12 cellular contexts compared by ENCODE assay signal in genomic region chr2:47373747-47374146, GRCh38. TPM values are rescaled to one million over a fixed set of nuclear protein-coding genes. Genes with fewer than 3 reads are reported as not detected.
A peak's percentile ranks its signal among the peaks of the same experiment; 100 is the strongest.
DNase-seq lines count a peak whose midpoint lies in the region; ATAC-seq, FAIRE-seq and TF ChIP-seq lines count a peak whose summit lies in the region.
"Had no signal": no experiment of that assay in that cellular context is flagged by ENCODE, and none has a peak within 500 bp of the region (broad histone marks: within the 10 kb centered on the region; RNA-seq: fewer than 3 reads in every experiment).

No MANE protein-coding gene starts in this region.

- H3K9me3 ChIP-seq in right atrium auricular region (no peaks in the 10 kb centered on the region), SK-N-SH (no peaks in the 10 kb centered on the region), kidney (ENCODE audit: control insufficient read depth in 1 of 2, low read length in 2 of 2) (no peaks in the 10 kb centered on the region), smooth muscle cell (replicated peaks; ENCODE audit: low read depth) (no peaks in the 10 kb centered on the region)

- no peak for TF ChIP-seq CTCF in right atrium auricular region (IDR thresholded peaks at IDR 0.05)
- peak; percentile 49 for TF ChIP-seq CTCF in SK-N-SH (IDR thresholded peaks at IDR 0.05)
- TF ChIP-seq CTCF in kidney (IDR thresholded peaks at IDR 0.05; ENCODE audit: borderline replicate concordance, extremely low read depth, insufficient read depth) = peak; percentile 42
- no peak for TF ChIP-seq CTCF in smooth muscle cell (IDR thresholded peaks at IDR 0.05; ENCODE audit: borderline replicate concordance, insufficient read depth, poor library complexity, severe bottlenecking)

- no peak overlapping the region for H3K4me3 ChIP-seq in right atrium auricular region
- H3K4me3 ChIP-seq in SK-N-SH (ENCODE audit: low read depth in 2 of 2, low read length in 1 of 2) = no peak overlapping the region
- peak overlapping the region in 1 of 2 donors; percentile 34 for H3K4me3 ChIP-seq in kidney (ENCODE audit: low read length in 2 of 2)
- H3K4me3 ChIP-seq in smooth muscle cell = no peak overlapping the region
- H3K4me3 ChIP-seq: BLaER1 treated with 17β-estradiol and CSF1 and Interleukin-3, amounts not matched to agents 10 nM and 100 nM had no signal

- WGBS in SK-N-SH (ENCODE audit: low lambda C conversion rate) = 76% methylated on average over 5 of the region's 5 CpGs
- WGBS in smooth muscle cell (ENCODE audit: low lambda C conversion rate) = 77% methylated on average over 5 of the region's 5 CpGs

- POLR2A ChIA-PET in SK-N-SH (lab: Yijun Ruan, JAX) = interaction anchor here (1.9 kb wide), 1 partner anchor 28 kb away, joined by 4 read pairs; no protein-coding TSS in a partner anchor

- TF ChIP-seq EP300 in SK-N-SH (IDR thresholded peaks at IDR 0.05; ENCODE audit: borderline replicate concordance in 1 of 2, low read depth in 1 of 2, low read length in 1 of 2) = no peak

- H4K20me1 ChIP-seq in SK-N-SH (ENCODE audit: insufficient read depth) = no peaks in the 10 kb centered on the region
- no peaks in the 10 kb centered on the region for H4K20me1 ChIP-seq in smooth muscle cell (ENCODE audit: low read depth)
- H4K20me1 ChIP-seq: BLaER1 treated with 17β-estradiol and CSF1 and Interleukin-3, amounts not matched to agents 10 nM and 100 nM had no signal

- ATAC-seq in left ventricle myocardium superior = peak; percentile 39

- H3K79me2 ChIP-seq in SK-N-SH (ENCODE audit: insufficient read depth) (no peaks in the 10 kb centered on the region), smooth muscle cell (ENCODE audit: low read depth) (no peaks in the 10 kb centered on the region)

- intact Hi-C loops in left ventricle myocardium superior (cut with micrococcal nuclease) (no loop called here), kidney (cut with DNase I) (no loop called here)

- H3K4me1 ChIP-seq in right atrium auricular region (peaks cover 0 to 12% of the 10 kb centered on the region in 2 donors), SK-N-SH (ENCODE audit: control insufficient read depth in 1 of 2, insufficient read depth in 2 of 2, low read depth in 1 of 2, low read length in 1 of 2) (peaks cover 0 to 4% of the 10 kb centered on the region in 2 experiments; a peak in 1 of 4 replicates), kidney (ENCODE audit: control insufficient read depth in 1 of 2, insufficient read depth in 1 of 2, low read depth in 1 of 2, low read length in 2 of 2) (peaks cover 0 to 2% of the 10 kb centered on the region in 2 donors), smooth muscle cell (ENCODE audit: low read depth) (peaks cover 4% of the 10 kb centered on the region)
- H3K4me1 ChIP-seq: BLaER1 treated with 17β-estradiol and CSF1 and Interleukin-3, amounts not matched to agents 10 nM and 100 nM had no signal

- peaks cover under 1% of the 10 kb centered on the region for H3F3A ChIP-seq in SK-N-SH (replicated peaks; ENCODE audit: insufficient read depth)
- no peaks in the 10 kb centered on the region for H3F3A ChIP-seq in smooth muscle cell (ENCODE audit: low read depth)

- H3K9ac ChIP-seq in SK-N-SH = no peak overlapping the region
- H3K9ac ChIP-seq in kidney (ENCODE audit: low read length in 2 of 2) = no peak overlapping the region
- H3K9ac ChIP-seq in smooth muscle cell (ENCODE audit: low read depth) = no peak overlapping the region
- H3K9ac ChIP-seq: BLaER1 treated with 17β-estradiol and CSF1 and Interleukin-3, amounts not matched to agents 10 nM and 100 nM had no signal

- CTCF ChIA-PET in SK-N-SH (lab: Yijun Ruan, JAX) = interaction anchor here (0.8 to 3.5 kb wide), 14 partner anchors 9 to 455 kb away, joined by 3 to 39 read pairs (median 4); no protein-coding TSS in a partner anchor

- H3K9me2 ChIP-seq in SK-N-SH = no peaks in the 10 kb centered on the region

- peak; percentile 77 for TF ChIP-seq RAD21 in SK-N-SH (IDR thresholded peaks at IDR 0.05; ENCODE audit: low read length)

- H2AFZ ChIP-seq in SK-N-SH (ENCODE audit: low read depth) (no peak overlapping the region), smooth muscle cell (ENCODE audit: low read depth) (no peak overlapping the region)

- FAIRE-seq in kidney (lab: Jason Lieb, UNC) = no peak
- FAIRE-seq: colon had no signal

- peaks cover 2 to 12% of the 10 kb centered on the region in 2 donors for H3K27me3 ChIP-seq in right atrium auricular region
- peaks cover 1% of the 10 kb centered on the region; the same call in 1 of the 2 replicates for H3K27me3 ChIP-seq in SK-N-SH (ENCODE audit: insufficient read depth)
- peaks cover 16% of the 10 kb centered on the region for H3K27me3 ChIP-seq in smooth muscle cell (ENCODE audit: low read depth)
- H3K27me3 ChIP-seq: BLaER1 treated with 17β-estradiol and CSF1 and Interleukin-3, amounts not matched to agents 10 nM and 100 nM had no signal

- H3K36me3 ChIP-seq in right atrium auricular region (no peaks in the 10 kb centered on the region), SK-N-SH (replicated peaks in 1 of 2; ENCODE audit: control insufficient read depth in 1 of 2, insufficient read depth in 2 of 2, low read length in 1 of 2) (no peaks in the 10 kb centered on the region), kidney (ENCODE audit: control insufficient read depth in 1 of 2, insufficient read depth in 2 of 2, low read length in 2 of 2) (peaks cover 0 to 15% of the 10 kb centered on the region in 2 donors), smooth muscle cell (ENCODE audit: low read depth) (no peaks in the 10 kb centered on the region)
- H3K36me3 ChIP-seq: BLaER1 treated with 17β-estradiol and CSF1 and Interleukin-3, amounts not matched to agents 10 nM and 100 nM had no signal

- H3K27ac ChIP-seq in right atrium auricular region (no peak overlapping the region), SK-N-SH (ENCODE audit: low read depth in 2 of 2, low read length in 1 of 2) (no peak overlapping the region), kidney (ENCODE audit: low read depth in 2 of 2, low read length in 2 of 2) (no peak overlapping the region), smooth muscle cell (ENCODE audit: low read depth) (no peak overlapping the region)
- H3K27ac ChIP-seq: BLaER1 treated with 17β-estradiol and CSF1 and Interleukin-3, amounts not matched to agents 10 nM and 100 nM had no signal

- H3K4me2 ChIP-seq in SK-N-SH (no peak overlapping the region), smooth muscle cell (no peak overlapping the region)
- H3K4me2 ChIP-seq: BLaER1 treated with 17β-estradiol and CSF1 and Interleukin-3, amounts not matched to agents 10 nM and 100 nM had no signal

- DNase-seq in left ventricle myocardium superior = no peak
- DNase-seq in right atrium auricular region (ENCODE audit: low spot score) = no peak
- peak; percentile 71 for DNase-seq in SK-N-SH
- no peak for DNase-seq in kidney
- no peak for DNase-seq in smooth muscle cell (lab: John Stamatoyannopoulos, UW; ENCODE audit: unreplicated experiment)
- DNase-seq in HPDE6-E6E7 (ENCODE audit: extremely low spot score) = no peak
- no peak for DNase-seq in NCI-H2029 (lab: John Stamatoyannopoulos, UW)
- no peak for DNase-seq in GM19238 (ENCODE audit: insufficient read length, low spot score)
- DNase-seq: NCI-H2029 treated with DMSO at 0.1 percent for 48 hours had no signal

TF ChIP-seq in SK-N-SH, 30 proteins besides CTCF, POLR2A, EP300 and RAD21 (continues in another document):
- TF ChIP-seq RXRA (IDR thresholded peaks at IDR 0.05; ENCODE audit: borderline replicate concordance, low read depth) (no peak), POLR2AphosphoS5 (IDR thresholded peaks at IDR 0.05; ENCODE audit: low read depth, low read length) (no peak), NFIC (IDR thresholded peaks at IDR 0.05; ENCODE audit: borderline replicate concordance) (no peak), YY1 (IDR thresholded peaks at IDR 0.05; ENCODE audit: low read depth) (no peak), SMC3 (IDR thresholded peaks at IDR 0.05; ENCODE audit: low read depth, low read length) (peak; percentile 49; the same call in 1 of the 2 replicates), REST (IDR thresholded peaks at IDR 0.05; ENCODE audit: low read depth, low read length) (no peak)

RNA-seq across cellular contexts. Expression of gene EPCAM, which starts 4.6 kb away (rescaled TPM):
- not detected for total RNA-seq in left ventricle myocardium superior
- total RNA-seq in right atrium auricular region = under 1 TPM in 1 of 2 donors, not detected in 1; 0.47 TPM
- polyA plus RNA-seq in SK-N-SH (2012; rRNA removed) = 0.43 and 0.54 TPM in 2 replicates
- 0.49 and 0.80 TPM in 2 replicates for polyA plus RNA-seq in SK-N-SH (2012; cell fraction: cytosol; rRNA removed)
- 1.1 and 1.3 TPM in 2 replicates for polyA plus RNA-seq in SK-N-SH (2012; cell fraction: nucleus; rRNA removed)
- 229 TPM for total RNA-seq in kidney
- 298 TPM for polyA plus RNA-seq in kidney (ENCODE audit: insufficient read depth, low read depth, low replicate concordance)
- total RNA-seq in smooth muscle cell = 23.4 and 26.3 TPM in 2 replicates
- polyA plus RNA-seq in smooth muscle cell = 6.6 and 60.1 TPM in 2 replicates
- total RNA-seq: H4 had no signal

RNA-seq across cellular contexts. Expression of gene MSH2, which starts 29.2 kb away (rescaled TPM):
- 16.2 TPM for total RNA-seq in left ventricle myocardium superior
- 1 to 10 TPM; 4.3 to 8.9 TPM for total RNA-seq in right atrium auricular region
- polyA plus RNA-seq in SK-N-SH (2012; rRNA removed) = 13.7 and 16.4 TPM in 2 replicates
- 21.8 and 22.6 TPM in 2 replicates for polyA plus RNA-seq in SK-N-SH (2012; cell fraction: cytosol; rRNA removed)
- polyA plus RNA-seq in SK-N-SH (2012; cell fraction: nucleus; rRNA removed) = 5.5 and 10.7 TPM in 2 replicates
- 17.0 TPM for total RNA-seq in kidney
- polyA plus RNA-seq in kidney (ENCODE audit: insufficient read depth, low read depth, low replicate concordance) = 7.2 TPM
- 31.6 and 35.6 TPM in 2 replicates for total RNA-seq in smooth muscle cell
- polyA plus RNA-seq in smooth muscle cell = 18.5 and 21.3 TPM in 2 replicates

Comparison
In these comparisons a context has a peak if more than half of its experiments do, and no peak if none do; other contexts are left out.
1. CTCF ChIP-seq: peak in SK-N-SH (single experiment) and kidney (single experiment); none in right atrium auricular region (0 of 2) and smooth muscle cell (single experiment).
2. RNA of gene EPCAM, which starts 4.6 kb away (total RNA-seq): 229 TPM in kidney (single experiment) and 23.4 to 26.3 TPM in smooth muscle cell; 0.47 TPM in right atrium auricular region and not detected in left ventricle myocardium superior (single experiment); every median in the first group is over 10 times any median in the second.